8 cellular contexts compared by ENCODE assay signal in genomic region chr6:136609878-136610706, GRCh38. TPM values are rescaled to one million over a fixed set of nuclear protein-coding genes. Genes with fewer than 3 reads are reported as not detected.
DNase-seq lines count a peak whose midpoint lies in the region; ATAC-seq and TF ChIP-seq lines count a peak whose summit lies in the region.

No MANE protein-coding gene starts in this region.

- ATAC-seq in right lobe of liver (peak; percentile 26 to 80 (median 54)), HG02763 (IDR thresholded peaks at IDR 0.05; ENCODE audit: unreplicated experiment) (no peak)

- H3K27ac Mint-ChIP-seq in activated CD4-positive, alpha-beta T cell treated with anti-CD3 and anti-CD28 coated beads, Interleukin-2, amount 10 ng/mL, durations not matched to agents 7 days and 5 days: peak overlapping the region; percentile 47

- peaks cover 25% of the 10 kb centered on the region for H3K4me1 Mint-ChIP-seq in activated CD4-positive, alpha-beta T cell treated with anti-CD3 and anti-CD28 coated beads, Interleukin-2, amount 10 ng/mL, durations not matched to agents 7 days and 5 days

- H3K9me3 Mint-ChIP-seq in activated CD4-positive, alpha-beta T cell treated with anti-CD3 and anti-CD28 coated beads, Interleukin-2, amount 10 ng/mL, durations not matched to agents 7 days and 5 days: no peaks in the 10 kb centered on the region

- intact Hi-C loops in right lobe of liver (cut with DNase I): no loop called here

- 30% methylated on average over 4 of the region's 4 CpGs for WGBS in right lobe of liver (ENCODE audit: insufficient coverage, low coverage, low lambda C conversion rate, missing lambda C conversion rate)

- H3K27ac ChIP-seq in right lobe of liver: peak overlapping the region in 1 of 3 donors; percentile 7

- H3K4me3 ChIP-seq in cardiac fibroblast (replicated peaks in 1 of 2; ENCODE audit: low read depth in 2 of 2, low read length in 2 of 2) (no peak overlapping the region), right lobe of liver (no peak overlapping the region)

- no peaks in the 10 kb centered on the region for H3K27me3 Mint-ChIP-seq in activated CD4-positive, alpha-beta T cell treated with anti-CD3 and anti-CD28 coated beads, Interleukin-2, amount 10 ng/mL, durations not matched to agents 7 days and 5 days

- TF ChIP-seq CTCF in cardiac fibroblast (IDR thresholded peaks at IDR 0.05; ENCODE audit: low read depth, low read length) (no peak), right lobe of liver (IDR thresholded peaks at IDR 0.05) (no peak), GM13976 (IDR thresholded peaks at IDR 0.05; ENCODE audit: borderline replicate concordance, control extremely low read depth, extremely low read depth, insufficient read depth, missing control alignments) (no peak)

- peaks cover 0 to 6% (median under 1%) of the 10 kb centered on the region in 4 donors for H3K36me3 ChIP-seq in right lobe of liver

- no peak overlapping the region for H3K4me3 Mint-ChIP-seq in activated CD4-positive, alpha-beta T cell treated with anti-CD3 and anti-CD28 coated beads, Interleukin-2, amount 10 ng/mL, durations not matched to agents 7 days and 5 days

- POLR2A ChIA-PET in activated CD4-positive, alpha-beta T cell treated with anti-CD3 and anti-CD28 coated beads, Interleukin-2, amount 10 ng/mL, durations not matched to agents 7 days and 5 days (lab: Charles Lee): no interaction called here

- CTCF ChIA-PET in activated CD4-positive, alpha-beta T cell treated with anti-CD3 and anti-CD28 coated beads, Interleukin-2, amount 10 ng/mL, durations not matched to agents 7 days and 5 days (lab: Charles Lee): no interaction called here

- H3K9me3 ChIP-seq in right lobe of liver: no peaks in the 10 kb centered on the region

- H3K36me3 Mint-ChIP-seq in activated CD4-positive, alpha-beta T cell treated with anti-CD3 and anti-CD28 coated beads, Interleukin-2, amount 10 ng/mL, durations not matched to agents 7 days and 5 days (ENCODE audit: low read depth): peaks cover 43% of the 10 kb centered on the region

- H3K27me3 ChIP-seq in right lobe of liver: no peaks in the 10 kb centered on the region

- no peak for DNase-seq in activated CD4-positive, alpha-beta T cell treated with anti-CD3 and anti-CD28 coated beads, Interleukin-2, amount 10 ng/mL, durations not matched to agents 7 days and 5 days
- DNase-seq in activated CD4-positive, alpha-beta T cell treated with anti-CD3 and anti-CD28 coated beads for 48 hours: no peak
- DNase-seq in NCI-H774 (lab: John Stamatoyannopoulos, UW) (peak; percentile 66), cardiac fibroblast (ENCODE audit: low read depth in 2 of 2) (peak; percentile 98 to 99), right lobe of liver (no peak), NCI-H1694 (lab: John Stamatoyannopoulos, UW) (no peak), GM13976 (ENCODE audit: low spot score) (no peak)

- in situ Hi-C loops in GM13976 (cut with MboI; ENCODE audit: low sequenced_read_pairs, unreplicated experiment): no loop called here

- peaks cover 0 to 8% (median 3%) of the 10 kb centered on the region in 4 donors for H3K4me1 ChIP-seq in right lobe of liver

- TF ChIP-seq POLR2A in right lobe of liver (IDR thresholded peaks at IDR 0.05): no peak

RNA-seq across cellular contexts. Expression of gene MAP7, which starts 59.9 kb away (rescaled TPM):
- total RNA-seq in activated CD4-positive, alpha-beta T cell treated with anti-CD3 and anti-CD28 coated beads, Interleukin-2, amount 10 ng/mL, durations not matched to agents 7 days and 5 days: 1 to 10 TPM; 2.1 to 2.3 TPM
- total RNA-seq in right lobe of liver: 10 to 100 TPM; 14.8 to 20.9 (median 17.9) TPM

Comparison
In these comparisons a context has a peak if more than half of its experiments do, and no peak if none do; other contexts are left out.
1. DNase-seq: peak in NCI-H774 (single experiment) and cardiac fibroblast (2 of 2); none in activated CD4-positive, alpha-beta T cell treated with anti-CD3 and anti-CD28 coated beads, Interleukin-2, amount 10 ng/mL, durations not matched to agents 7 days and 5 days (single experiment), activated CD4-positive, alpha-beta T cell treated with anti-CD3 and anti-CD28 coated beads for 48 hours (single experiment), right lobe of liver (0 of 3), NCI-H1694 (single experiment) and GM13976 (single experiment).
2. RNA of gene MAP7, which starts 59.9 kb away (total RNA-seq): 14.8 to 20.9 TPM in right lobe of liver; 2.1 to 2.3 TPM in activated CD4-positive, alpha-beta T cell treated with anti-CD3 and anti-CD28 coated beads, Interleukin-2, amount 10 ng/mL, durations not matched to agents 7 days and 5 days; every median in the first group is over 4 times any median in the second.